Comparison of ENCODE assay signal across 28 cellular contexts in the genomic region with DNA sequence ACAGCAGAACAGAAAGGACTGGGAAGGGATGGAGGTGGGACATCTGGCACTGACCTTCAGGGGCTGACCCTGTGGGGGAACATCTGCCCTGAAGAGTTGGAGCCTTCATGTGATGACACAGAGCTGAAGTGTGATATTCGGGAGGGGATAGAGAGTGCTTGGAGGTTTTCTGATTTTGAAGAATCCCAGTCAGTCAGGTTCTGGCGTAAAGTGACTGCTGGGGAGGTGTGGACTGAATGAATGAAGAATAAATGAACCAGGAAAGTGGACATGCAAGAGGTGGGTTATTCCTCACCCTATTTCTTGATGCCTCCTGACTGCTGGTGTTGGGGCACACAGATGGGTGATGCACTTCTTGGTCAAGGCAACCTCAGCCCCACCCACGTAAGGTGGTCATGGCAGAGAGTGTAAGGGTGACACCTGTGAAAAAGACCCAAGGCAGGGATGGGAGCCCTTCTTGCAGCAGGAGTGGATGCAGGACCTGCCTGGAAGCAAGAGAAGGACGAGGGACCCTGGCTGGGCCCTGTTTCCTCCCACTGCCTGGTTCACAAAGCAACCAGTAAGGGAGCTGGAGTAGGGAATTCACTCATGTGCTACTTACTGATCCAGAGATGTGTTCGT. TPM values are rescaled to one million over a fixed set of nuclear protein-coding genes. Genes with fewer than 3 reads are reported as not detected.
A peak's percentile ranks its signal among the peaks of the same experiment; 100 is the strongest.
DNase-seq lines count a peak whose midpoint lies in the region; ATAC-seq, FAIRE-seq and TF ChIP-seq lines count a peak whose summit lies in the region.
"Had no signal": no experiment of that assay in that cellular context is flagged by ENCODE, and none has a peak within 500 bp of the region (broad histone marks: within the 10 kb centered on the region; RNA-seq: fewer than 3 reads in every experiment).

No MANE protein-coding gene starts in this region.

- H3K4me3 Mint-ChIP-seq in activated naive CD8-positive, alpha-beta T cell = no peak overlapping the region
- no peak overlapping the region for H3K4me3 Mint-ChIP-seq in activated naive CD8-positive, alpha-beta T cell treated with anti-CD3 and anti-CD28 coated beads, Interleukin-2, amount 50 U/mL, for 24 hours
- H3K4me3 Mint-ChIP-seq in endothelial cell (ENCODE audit: unreplicated experiment) (peak overlapping the region; percentile 10), nephron progenitor cell (no peak overlapping the region)
- H3K4me3 Mint-ChIP-seq in activated T-helper 17 cell treated with anti-CD3 and anti-CD28 coated beads, Interleukin-2, amount 50 U/mL, for 72 hours = no peak overlapping the region
- H3K4me3 Mint-ChIP-seq: CD4-positive, alpha-beta T cell had no signal

- no peaks in the 10 kb centered on the region for H3K4me1 ChIP-seq in OCI-LY7 (ENCODE audit: insufficient read depth, low read length, poor library complexity, severe bottlenecking)
- H3K4me1 ChIP-seq: HAP-1 had no signal

- TSS peak; percentile 31 for BruUV-seq in OCI-LY7 (replicated peaks; lab: Mats Ljungman, UMichigan)

- no peak for TF ChIP-seq POLR2A in GM12892 (IDR thresholded peaks at IDR 0.05; ENCODE audit: low read depth, low read length)

- H3K4me2 ChIP-seq in OCI-LY7 (ENCODE audit: low read length) = no peak overlapping the region
- H3K4me2 ChIP-seq: BLaER1 treated with 17β-estradiol and CSF1 and Interleukin-3, amounts not matched to agents 10 nM and 100 nM; KMS-11 had no signal

- FAIRE-seq in urothelium cell line (lab: Jason Lieb, UNC) (no peak), GM12892 (lab: Jason Lieb, UNC) (no peak)
- FAIRE-seq: A204.1, G401.6, HTR-8/SVneo had no signal

- intact Hi-C loops in OCI-LY7 (cut with micrococcal nuclease; ENCODE audit: unreplicated experiment) = no loop called here

- H4K20me1 ChIP-seq in OCI-LY7 (ENCODE audit: insufficient read depth, low read length) = no peaks in the 10 kb centered on the region

- H3K27ac ChIP-seq in OCI-LY7 (ENCODE audit: low read depth, low read length, poor library complexity, severe bottlenecking) = no peak overlapping the region
- H3K27ac ChIP-seq: BLaER1 treated with 17β-estradiol and CSF1 and Interleukin-3, amounts not matched to agents 10 nM and 100 nM; KMS-11; SK-N-MC had no signal

- no peaks in the 10 kb centered on the region for H3K79me2 ChIP-seq in OCI-LY7 (ENCODE audit: insufficient read depth, low read depth, low read length)

- H3K9me3 Mint-ChIP-seq in activated naive CD8-positive, alpha-beta T cell (ENCODE audit: low read depth) = no peaks in the 10 kb centered on the region
- H3K9me3 Mint-ChIP-seq in activated naive CD8-positive, alpha-beta T cell treated with anti-CD3 and anti-CD28 coated beads, Interleukin-2, amount 50 U/mL, for 24 hours = peaks cover 3% of the 10 kb centered on the region
- H3K9me3 Mint-ChIP-seq in endothelial cell (ENCODE audit: unreplicated experiment) (no peaks in the 10 kb centered on the region), nephron progenitor cell (peaks cover 6% of the 10 kb centered on the region)
- no peaks in the 10 kb centered on the region for H3K9me3 Mint-ChIP-seq in activated T-helper 17 cell treated with anti-CD3 and anti-CD28 coated beads, Interleukin-2, amount 50 U/mL, for 72 hours
- H3K9me3 Mint-ChIP-seq: CD4-positive, alpha-beta T cell had no signal

- H3K36me3 ChIP-seq in OCI-LY7 (ENCODE audit: insufficient read depth, low read length) = peaks cover 51% of the 10 kb centered on the region

- no peak overlapping the region for H2AFZ ChIP-seq in OCI-LY7 (ENCODE audit: low read length)

- CTCF ChIA-PET in OCI-LY7 (lab: Charles Lee; ENCODE audit: unreplicated experiment) = no interaction called here

- no peak for ATAC-seq in activated naive CD8-positive, alpha-beta T cell treated with anti-CD3 and anti-CD28 coated beads, Interleukin-2, amount 50 U/mL, for 24 hours
- ATAC-seq in activated T-helper 17 cell treated with anti-CD3 and anti-CD28 coated beads, Interleukin-2, amount 50 U/mL, for 72 hours (replicated peaks) = no peak

- H3K27ac Mint-ChIP-seq in activated naive CD8-positive, alpha-beta T cell = peak overlapping the region; percentile 14
- no peak overlapping the region for H3K27ac Mint-ChIP-seq in activated naive CD8-positive, alpha-beta T cell treated with anti-CD3 and anti-CD28 coated beads, Interleukin-2, amount 50 U/mL, for 24 hours
- H3K27ac Mint-ChIP-seq in endothelial cell (ENCODE audit: unreplicated experiment) = no peak overlapping the region
- H3K27ac Mint-ChIP-seq in nephron progenitor cell = peak overlapping the region; percentile 50
- H3K27ac Mint-ChIP-seq in activated T-helper 17 cell treated with anti-CD3 and anti-CD28 coated beads, Interleukin-2, amount 50 U/mL, for 72 hours = no peak overlapping the region
- H3K27ac Mint-ChIP-seq: CD4-positive, alpha-beta T cell had no signal

- POLR2A ChIA-PET in OCI-LY7 (lab: Charles Lee) = interaction anchor here (0.6 kb wide), 1 partner anchor 15 kb away, joined by 4 read pairs; no protein-coding TSS in a partner anchor

- TF ChIP-seq CTCF in OCI-LY7 (conservative IDR thresholded peaks at IDR 0.05; ENCODE audit: low read length) (no peak), endothelial cell (IDR thresholded peaks at IDR 0.05; ENCODE audit: unreplicated experiment) (no peak), nephron progenitor cell (IDR thresholded peaks at IDR 0.05) (no peak)

- H3K4me1 Mint-ChIP-seq in activated naive CD8-positive, alpha-beta T cell (ENCODE audit: low read depth) = peaks cover under 1% of the 10 kb centered on the region
- H3K4me1 Mint-ChIP-seq in activated naive CD8-positive, alpha-beta T cell treated with anti-CD3 and anti-CD28 coated beads, Interleukin-2, amount 50 U/mL, for 24 hours = peaks cover 3% of the 10 kb centered on the region
- H3K4me1 Mint-ChIP-seq in endothelial cell (ENCODE audit: unreplicated experiment) (peaks cover 2% of the 10 kb centered on the region), nephron progenitor cell (peaks cover 36% of the 10 kb centered on the region)
- no peaks in the 10 kb centered on the region for H3K4me1 Mint-ChIP-seq in activated T-helper 17 cell treated with anti-CD3 and anti-CD28 coated beads, Interleukin-2, amount 50 U/mL, for 72 hours

- no peaks in the 10 kb centered on the region for H3K9me2 ChIP-seq in OCI-LY7 (ENCODE audit: insufficient read depth, low read length)

- H3K36me3 Mint-ChIP-seq in activated naive CD8-positive, alpha-beta T cell = peaks cover 7% of the 10 kb centered on the region
- peaks cover 20% of the 10 kb centered on the region for H3K36me3 Mint-ChIP-seq in activated naive CD8-positive, alpha-beta T cell treated with anti-CD3 and anti-CD28 coated beads, Interleukin-2, amount 50 U/mL, for 24 hours (ENCODE audit: low read depth)
- peaks cover 15% of the 10 kb centered on the region for H3K36me3 Mint-ChIP-seq in endothelial cell (ENCODE audit: low read depth, unreplicated experiment)
- H3K36me3 Mint-ChIP-seq in nephron progenitor cell (ENCODE audit: low read depth) = peaks cover 28% of the 10 kb centered on the region
- peaks cover 61% of the 10 kb centered on the region for H3K36me3 Mint-ChIP-seq in activated T-helper 17 cell treated with anti-CD3 and anti-CD28 coated beads, Interleukin-2, amount 50 U/mL, for 72 hours (ENCODE audit: low read depth)

- no peaks in the 10 kb centered on the region for H3K27me3 Mint-ChIP-seq in activated naive CD8-positive, alpha-beta T cell
- H3K27me3 Mint-ChIP-seq in activated naive CD8-positive, alpha-beta T cell treated with anti-CD3 and anti-CD28 coated beads, Interleukin-2, amount 50 U/mL, for 24 hours = no peaks in the 10 kb centered on the region
- H3K27me3 Mint-ChIP-seq in endothelial cell (ENCODE audit: unreplicated experiment) (no peaks in the 10 kb centered on the region), nephron progenitor cell (ENCODE audit: low read depth, poor library complexity) (peaks cover 6% of the 10 kb centered on the region)
- H3K27me3 Mint-ChIP-seq in activated T-helper 17 cell treated with anti-CD3 and anti-CD28 coated beads, Interleukin-2, amount 50 U/mL, for 72 hours = no peaks in the 10 kb centered on the region
- H3K27me3 Mint-ChIP-seq: CD4-positive, alpha-beta T cell had no signal

- no peaks in the 10 kb centered on the region; the same call in 1 of the 2 replicates for H3K9me3 ChIP-seq in OCI-LY7 (ENCODE audit: low read length)
- H3K9me3 ChIP-seq: HAP-1 had no signal

- no peak overlapping the region for H3K4me3 ChIP-seq in OCI-LY7 (ENCODE audit: low read depth, low read length, poor library complexity, severe bottlenecking)
- H3K4me3 ChIP-seq: BLaER1 treated with 17β-estradiol and CSF1 and Interleukin-3, amounts not matched to agents 10 nM and 100 nM; HAP-1; SK-N-MC had no signal

- DNase-seq in activated naive CD8-positive, alpha-beta T cell treated with anti-CD3 and anti-CD28 coated beads, Interleukin-2, amount 50 U/mL, for 24 hours = no peak
- DNase-seq in OCI-LY7 (ENCODE audit: low spot score) = no peak
- no peak for DNase-seq in endothelial cell (ENCODE audit: low spot score)
- DNase-seq in nephron progenitor cell = no peak
- DNase-seq in urothelium cell line (ENCODE audit: low spot score) = no peak
- no peak for DNase-seq in GM12892 (ENCODE audit: insufficient read length)
- DNase-seq: AML-193; CD4-positive, alpha-beta T cell; DMS53; GOT3; IMR-90; NCI-H1092; NCI-H1417 treated with DMSO at 0.1 percent for 48 hours; NCI-H1694 treated with DMSO at 0.1 percent for 48 hours; NCI-H2081; NCI-H2227 treated with DMSO at 0.1 percent for 48 hours; NCI-H526 treated with DMSO at 0.1 percent for 48 hours; RPMI8226; SHP77 treated with DMSO at 0.1 percent for 48 hours had no signal

RNA-seq across cellular contexts. Expression of a gene that starts 13.1 kb away (rescaled TPM):
- 11.9 and 15.3 TPM in 2 replicates for total RNA-seq in OCI-LY7 (2014; rRNA removed; shearing (Covaris generic))
- total RNA-seq in OCI-LY7 (2022) (8.3 and 9.9 TPM in 2 replicates), endothelial cell (ENCODE audit: unreplicated experiment) (16.6 TPM)
- polyA plus RNA-seq in GM12892 (2012; ENCODE audit: missing spikeins) = 8.2 TPM
- total RNA-seq in activated T-helper 17 cell treated with anti-CD3 and anti-CD28 coated beads, Interleukin-2, amount 50 U/mL, for 72 hours = 10 to 100 TPM; 11.6 to 16.2 TPM

RNA-seq across cellular contexts. Expression of a gene that starts 59.5 kb away (rescaled TPM):
- 223 and 258 TPM in 2 replicates for total RNA-seq in OCI-LY7 (2014; rRNA removed; shearing (Covaris generic))
- total RNA-seq in OCI-LY7 (2022) (238 and 309 TPM in 2 replicates), endothelial cell (ENCODE audit: unreplicated experiment) (301 TPM)
- 4,038 TPM for polyA plus RNA-seq in GM12892 (2012; ENCODE audit: missing spikeins)
- total RNA-seq in activated T-helper 17 cell treated with anti-CD3 and anti-CD28 coated beads, Interleukin-2, amount 50 U/mL, for 72 hours = 1,000 to 10,000 TPM; 3,089 to 4,180 TPM

Comparison
In these comparisons a context has a peak if more than half of its experiments do, and no peak if none do; other contexts are left out.
1. H3K27ac Mint-ChIP-seq: peak in activated naive CD8-positive, alpha-beta T cell (single experiment) and nephron progenitor cell (single experiment); none in activated naive CD8-positive, alpha-beta T cell treated with anti-CD3 and anti-CD28 coated beads, Interleukin-2, amount 50 U/mL, for 24 hours (single experiment), endothelial cell (single experiment) and activated T-helper 17 cell treated with anti-CD3 and anti-CD28 coated beads, Interleukin-2, amount 50 U/mL, for 72 hours (single experiment).
2. RNA of a gene that starts 59.5 kb away (total RNA-seq): 3,089 to 4,180 TPM in activated T-helper 17 cell treated with anti-CD3 and anti-CD28 coated beads, Interleukin-2, amount 50 U/mL, for 72 hours; 301 TPM in endothelial cell (single experiment) and 223 to 309 TPM in OCI-LY7; every median in the first group is over 4 times any median in the second.